In genomic region chr16:88430524-88431446, GRCh38 we compare ENCODE assay signal across 8 cellular contexts. TPM values are rescaled to one million over a fixed set of nuclear protein-coding genes. Genes with fewer than 3 reads are reported as not detected.
DNase-seq lines count a peak whose midpoint lies in the region; ATAC-seq, FAIRE-seq and TF ChIP-seq lines count a peak whose summit lies in the region.

No MANE protein-coding gene starts in this region.

- CTCF ChIA-PET in OCI-LY7 (lab: Charles Lee; ENCODE audit: unreplicated experiment), result no interaction called here

- no peaks in the 10 kb centered on the region for H3K79me2 ChIP-seq in astrocyte (ENCODE audit: insufficient read depth, low read length)
- no peaks in the 10 kb centered on the region for H3K79me2 ChIP-seq in OCI-LY7 (ENCODE audit: insufficient read depth, low read depth, low read length)

- no peak for TF ChIP-seq CTCF in astrocyte (IDR thresholded peaks at IDR 0.05; ENCODE audit: insufficient read depth, low read depth, low read length)
- no peak for TF ChIP-seq CTCF in lower lobe of right lung (IDR thresholded peaks at IDR 0.05)
- TF ChIP-seq CTCF in suprapubic skin (IDR thresholded peaks at IDR 0.05), result no peak
- no peak for TF ChIP-seq CTCF in OCI-LY7 (conservative IDR thresholded peaks at IDR 0.05; ENCODE audit: low read length)

- H3K27ac ChIP-seq in astrocyte (ENCODE audit: low read depth, low read length) (no peak overlapping the region), lower lobe of right lung (peak overlapping the region; percentile 71), suprapubic skin (no peak overlapping the region), OCI-LY7 (ENCODE audit: low read depth, low read length, poor library complexity, severe bottlenecking) (no peak overlapping the region)

- H3K36me3 ChIP-seq in astrocyte (ENCODE audit: insufficient read depth, low read length), result no peaks in the 10 kb centered on the region
- H3K36me3 ChIP-seq in lower lobe of right lung, result no peaks in the 10 kb centered on the region
- H3K36me3 ChIP-seq in suprapubic skin, result no peaks in the 10 kb centered on the region
- no peaks in the 10 kb centered on the region for H3K36me3 ChIP-seq in OCI-LY7 (ENCODE audit: insufficient read depth, low read length)

- H4K20me1 ChIP-seq in astrocyte (ENCODE audit: insufficient read depth, low read length) (no peaks in the 10 kb centered on the region), OCI-LY7 (ENCODE audit: insufficient read depth, low read length) (no peaks in the 10 kb centered on the region)

- no peaks in the 10 kb centered on the region for H3K4me1 Mint-ChIP-seq in astrocyte (ENCODE audit: low read depth, unreplicated experiment)

- intact Hi-C loops in lower lobe of right lung (cut with DNase I) (no loop called here), OCI-LY7 (cut with micrococcal nuclease; ENCODE audit: unreplicated experiment) (no loop called here)

- H3K4me3 Mint-ChIP-seq in astrocyte (ENCODE audit: unreplicated experiment), result no peak overlapping the region

- H3K9me3 ChIP-seq in astrocyte (ENCODE audit: insufficient read depth, low read depth, low read length) (no peaks in the 10 kb centered on the region), lower lobe of right lung (no peaks in the 10 kb centered on the region), suprapubic skin (no peaks in the 10 kb centered on the region), OCI-LY7 (ENCODE audit: low read length) (no peaks in the 10 kb centered on the region)

- H3K9me2 ChIP-seq in OCI-LY7 (ENCODE audit: insufficient read depth, low read length), result no peaks in the 10 kb centered on the region

- H3K27me3 ChIP-seq in astrocyte (ENCODE audit: insufficient read depth, low read length) (no peaks in the 10 kb centered on the region), lower lobe of right lung (ENCODE audit: low read depth) (peaks cover 30% of the 10 kb centered on the region), suprapubic skin (peaks cover 45% of the 10 kb centered on the region)

- H2AFZ ChIP-seq in astrocyte (ENCODE audit: low read depth, low read length), result peak overlapping the region; percentile 9
- H2AFZ ChIP-seq in OCI-LY7 (ENCODE audit: low read length), result no peak overlapping the region

- peaks cover 4% of the 10 kb centered on the region for H3K27me3 Mint-ChIP-seq in astrocyte (ENCODE audit: low read depth, unreplicated experiment)

- FAIRE-seq in GM19239 (lab: Jason Lieb, UNC) (peak; percentile 51), astrocyte (lab: Jason Lieb, UNC) (no peak), RCC 7860 (lab: Jason Lieb, UNC) (no peak)

- no peak overlapping the region for H3K27ac Mint-ChIP-seq in astrocyte (ENCODE audit: unreplicated experiment)

- BruUV-seq in OCI-LY7 (replicated peaks; lab: Mats Ljungman, UMichigan), result no TSS peak

- H3K36me3 Mint-ChIP-seq in astrocyte (ENCODE audit: low read depth, unreplicated experiment), result peaks cover 2% of the 10 kb centered on the region

- peak overlapping the region; percentile 55 for H3K9ac ChIP-seq in astrocyte (ENCODE audit: low read length)

- H3K4me2 ChIP-seq in astrocyte (ENCODE audit: low read length), result peak overlapping the region; percentile 72
- H3K4me2 ChIP-seq in OCI-LY7 (ENCODE audit: low read length), result no peak overlapping the region

- ATAC-seq in lower lobe of right lung, result peak; percentile 11 to 31

- H3K4me1 ChIP-seq in astrocyte (ENCODE audit: insufficient read depth, low read length) (peaks cover 10% of the 10 kb centered on the region), lower lobe of right lung (peaks cover 15% of the 10 kb centered on the region), suprapubic skin (peaks cover 25% of the 10 kb centered on the region), OCI-LY7 (ENCODE audit: insufficient read depth, low read length, poor library complexity, severe bottlenecking) (no peaks in the 10 kb centered on the region)

- 3% methylated on average over 6 of the region's 80 CpGs for WGBS in suprapubic skin

- POLR2A ChIA-PET in OCI-LY7 (lab: Charles Lee), result no interaction called here

- DNase-seq in GM19239 (ENCODE audit: insufficient read length, low spot score), result peak; percentile 96
- DNase-seq in SKM-1 treated with dmso at 0.1 percent for 144 hours (lab: John Stamatoyannopoulos, UW; ENCODE audit: unreplicated experiment), result peak; percentile 58
- no peak for DNase-seq in astrocyte (ENCODE audit: low read depth)
- DNase-seq in lower lobe of right lung, result no peak
- DNase-seq in suprapubic skin (ENCODE audit: low spot score in 2 of 2), result no peak
- DNase-seq in NCI-H446 treated with DMSO at 0.1 percent for 48 hours (lab: John Stamatoyannopoulos, UW), result no peak
- DNase-seq in OCI-LY7 (ENCODE audit: low spot score), result no peak
- DNase-seq in RCC 7860 (ENCODE audit: low spot score), result no peak

- TF ChIP-seq EP300 in suprapubic skin (IDR thresholded peaks at IDR 0.05), result no peak

- TF ChIP-seq POLR2A in suprapubic skin (IDR thresholded peaks at IDR 0.05), result no peak

- no peak overlapping the region for H3K4me3 ChIP-seq in astrocyte (ENCODE audit: insufficient read depth, low read depth, low read length)
- peak overlapping the region; percentile 57 for H3K4me3 ChIP-seq in lower lobe of right lung
- peak overlapping the region; percentile 53 for H3K4me3 ChIP-seq in suprapubic skin
- H3K4me3 ChIP-seq in OCI-LY7 (ENCODE audit: low read depth, low read length, poor library complexity, severe bottlenecking), result no peak overlapping the region

- H3K9me3 Mint-ChIP-seq in astrocyte (ENCODE audit: unreplicated experiment), result no peaks in the 10 kb centered on the region

RNA-seq across cellular contexts. Expression of gene ZFPM1, which starts 22.3 kb away (rescaled TPM):
- 8.0 and 8.6 TPM in 2 replicates for total RNA-seq in astrocyte
- 5.6 TPM for total RNA-seq in lower lobe of right lung
- 1 to 10 TPM; 4.2 to 9.3 (median 5.1) TPM for total RNA-seq in suprapubic skin
- total RNA-seq in OCI-LY7 (2014; rRNA removed; shearing (Covaris generic)), result 0.98 and 2.1 TPM in 2 replicates
- 11.9 and 14.2 TPM in 2 replicates for total RNA-seq in OCI-LY7 (2022)

RNA-seq across cellular contexts. Expression of gene ZNF469, which starts 48.0 kb away (rescaled TPM):
- total RNA-seq in astrocyte (17.7 and 29.4 TPM in 2 replicates), lower lobe of right lung (2.0 TPM), suprapubic skin (under 1 TPM; 0.24 to 0.55 (median 0.41) TPM), OCI-LY7 (2022) (0.02 TPM in 1 of 2 replicates, not detected in the other)
- total RNA-seq in OCI-LY7 (2014; rRNA removed; shearing (Covaris generic)), result under 0.01 TPM in 1 of 2 replicates, not detected in the other

Comparison
In these comparisons a context has a peak if more than half of its experiments do, and no peak if none do; other contexts are left out.
1. DNase-seq: peak in GM19239 (single experiment) and SKM-1 treated with dmso at 0.1 percent for 144 hours (single experiment); none in astrocyte (single experiment), lower lobe of right lung (single experiment), suprapubic skin (0 of 2), NCI-H446 treated with DMSO at 0.1 percent for 48 hours (single experiment), OCI-LY7 (single experiment) and RCC 7860 (single experiment).
2. H3K4me3 ChIP-seq: peak in lower lobe of right lung (single experiment) and suprapubic skin (single experiment); none in astrocyte (single experiment) and OCI-LY7 (single experiment).